In genomic region chr1:207089627-207090265, GRCh38 we compare ENCODE assay signal across 1 cellular context.
TF ChIP-seq lines count a peak whose summit lies in the region.

No MANE protein-coding gene starts in this region.

TF ChIP-seq in K562, 482 proteins besides CTCF, POLR2A, EP300 and RAD21:
- TF ChIP-seq MAZ (CRISPR knock-in tag; conservative IDR thresholded peaks at IDR 0.05 in 1 of 2, IDR thresholded peaks at IDR 0.05 in 1 of 2): no peak
- TF ChIP-seq ZNF277 (CRISPR knock-in tag; IDR thresholded peaks at IDR 0.05; ENCODE audit: borderline replicate concordance): no peak
- no peak for TF ChIP-seq CEBPG (CRISPR knock-in tag; IDR thresholded peaks at IDR 0.05)
- TF ChIP-seq CEBPG (tag; conservative IDR thresholded peaks at IDR 0.05 in 1 of 2, IDR thresholded peaks at IDR 0.05 in 1 of 2): no peak
- TF ChIP-seq HES1 (IDR thresholded peaks at IDR 0.05; ENCODE audit: low read depth): no peak
- no peak for TF ChIP-seq ARID2 (IDR thresholded peaks at IDR 0.05)
- no peak for TF ChIP-seq E2F3 (CRISPR knock-in tag; IDR thresholded peaks at IDR 0.05)
- TF ChIP-seq ZNF431 (CRISPR knock-in tag; IDR thresholded peaks at IDR 0.05): no peak
- no peak for TF ChIP-seq TCF15 (CRISPR knock-in tag; IDR thresholded peaks at IDR 0.05)
- no peak for TF ChIP-seq FOXA1 (IDR thresholded peaks at IDR 0.05; ENCODE audit: borderline replicate concordance)
- no peak for TF ChIP-seq CBX2 (IDR thresholded peaks at IDR 0.05; ENCODE audit: insufficient read depth, low read length, poor library complexity, severe bottlenecking)
- no peak for TF ChIP-seq MYBL2 (IDR thresholded peaks at IDR 0.05; ENCODE audit: low read depth)
- TF ChIP-seq MYBL2 (CRISPR knock-in tag; IDR thresholded peaks at IDR 0.05; ENCODE audit: borderline replicate concordance): no peak
- no peak for TF ChIP-seq MEF2D (tag; conservative IDR thresholded peaks at IDR 0.05; ENCODE audit: low read depth)
